In genomic region chr6:41409489-41409888, GRCh38 we compare ENCODE assay signal across 18 cellular contexts.
DNase-seq lines count a peak whose midpoint lies in the region; ATAC-seq and TF ChIP-seq lines count a peak whose summit lies in the region.
"Had no signal": no experiment of that assay in that cellular context is flagged by ENCODE, and none has a peak within 500 bp of the region (broad histone marks: within the 10 kb centered on the region; RNA-seq: fewer than 3 reads in every experiment).

No MANE protein-coding gene starts in this region.

- H3K79me2 ChIP-seq in H9 (ENCODE audit: insufficient read depth, low read length) (no peaks in the 10 kb centered on the region), neural progenitor cell (ENCODE audit: low read depth) (no peaks in the 10 kb centered on the region)

- H2BK20ac ChIP-seq in H9 (ENCODE audit: low read depth, low read length, poor library complexity, severe bottlenecking): no peak overlapping the region

- no peaks in the 10 kb centered on the region for H3K36me3 ChIP-seq in iPS-15b (ENCODE audit: control insufficient read depth, insufficient read depth, low read length)
- H3K36me3 ChIP-seq in neural progenitor cell: no peaks in the 10 kb centered on the region
- H3K36me3 ChIP-seq: BLaER1 had no signal

- H4K20me1 ChIP-seq in H9 (ENCODE audit: control insufficient read depth, insufficient read depth, insufficient read length) (no peaks in the 10 kb centered on the region), neural progenitor cell (ENCODE audit: low read depth) (peaks cover 47% of the 10 kb centered on the region)
- H4K20me1 ChIP-seq: BLaER1 had no signal

- H3K4me2 ChIP-seq in H9 (ENCODE audit: insufficient read depth, insufficient read length, low read length) (peak overlapping the region; percentile 37), neural progenitor cell (peak overlapping the region; percentile 84)
- H3K4me2 ChIP-seq: BLaER1 had no signal

- no peak overlapping the region for H2BK15ac ChIP-seq in H9 (ENCODE audit: low read depth, low read length)

- H3K9ac ChIP-seq in H9 (ENCODE audit: extremely low read depth, insufficient read length, low read length) (no peak overlapping the region), iPS-15b (ENCODE audit: low read depth, low read length) (no peak overlapping the region), neural progenitor cell (no peak overlapping the region)
- H3K9ac ChIP-seq: BLaER1 had no signal

- H4K8ac ChIP-seq in H9 (replicated peaks; ENCODE audit: insufficient read length, low read depth, low read length): no peak overlapping the region

- H2AK5ac ChIP-seq in H9 (ENCODE audit: insufficient read length, low read length): no peak overlapping the region

- no peak overlapping the region for H4K5ac ChIP-seq in H9 (ENCODE audit: insufficient read length, low read depth, low read length)

- H2BK5ac ChIP-seq in H9 (ENCODE audit: insufficient read length, low read length): no peak overlapping the region

- H4K91ac ChIP-seq in H9 (ENCODE audit: insufficient read length, low read depth, low read length): no peak overlapping the region

- H3K4me1 Mint-ChIP-seq in H9: peaks cover 29 to 56% of the 10 kb centered on the region in 2 experiments
- peaks cover 48% of the 10 kb centered on the region for H3K4me1 Mint-ChIP-seq in WTC11
- peaks cover 47% of the 10 kb centered on the region for H3K4me1 Mint-ChIP-seq in neural progenitor cell
- no peaks in the 10 kb centered on the region for H3K4me1 Mint-ChIP-seq in natural killer cell
- H3K4me1 Mint-ChIP-seq: CD14-positive monocyte; CD4-positive, alpha-beta memory T cell had no signal

- H2AFZ ChIP-seq in H9 (ENCODE audit: low read length) (no peak overlapping the region), neural progenitor cell (replicated peaks) (no peak overlapping the region)

- no peaks in the 10 kb centered on the region for H3K79me1 ChIP-seq in H9 (ENCODE audit: insufficient read depth, low read depth, low read length, poor library complexity, severe bottlenecking)

- WGBS in H9 (ENCODE audit: extremely low coverage, insufficient read length, low lambda C conversion rate): no CpG with 5 or more reads among the region's 5 CpGs

- peaks cover 10% of the 10 kb centered on the region for H3K23me2 ChIP-seq in H9 (ENCODE audit: insufficient read length, low read depth, low read length, poor library complexity, severe bottlenecking)

- no peak overlapping the region for H3T11ph ChIP-seq in H9 (ENCODE audit: low read length)

- H3K4ac ChIP-seq in H9 (ENCODE audit: low read depth, low read length): no peak overlapping the region

- H3K4me1 ChIP-seq in H9 (ENCODE audit: insufficient read depth, low read length) (no peaks in the 10 kb centered on the region), iPS-15b (ENCODE audit: control insufficient read depth, insufficient read depth, low read length) (peaks cover 6% of the 10 kb centered on the region), neural progenitor cell (peaks cover 54% of the 10 kb centered on the region)

- H3K27me3 ChIP-seq in H9 (ENCODE audit: insufficient read depth, low read length): peaks cover 96% of the 10 kb centered on the region
- H3K27me3 ChIP-seq in iPS-15b (ENCODE audit: control insufficient read depth, insufficient read depth, low read length): peaks cover 100% of the 10 kb centered on the region
- peaks cover 100% of the 10 kb centered on the region for H3K27me3 ChIP-seq in neural progenitor cell
- H3K27me3 ChIP-seq: BLaER1 had no signal

- ATAC-seq in WTC11 (no peak), GM21529 (IDR thresholded peaks at IDR 0.05; ENCODE audit: unreplicated experiment) (no peak), HG03045 (IDR thresholded peaks at IDR 0.05; ENCODE audit: unreplicated experiment) (no peak), natural killer cell (no peak)
- ATAC-seq: GM12878 had no signal

- H3K23ac ChIP-seq in H9 (ENCODE audit: insufficient read length, low read depth, low read length): no peak overlapping the region

- no peak for TF ChIP-seq CTCF in H9 (conservative IDR thresholded peaks at IDR 0.05)
- TF ChIP-seq CTCF in WTC11 (IDR thresholded peaks at IDR 0.05): no peak
- TF ChIP-seq CTCF in neural progenitor cell (IDR thresholded peaks at IDR 0.05): no peak
- TF ChIP-seq CTCF in natural killer cell (IDR thresholded peaks at IDR 0.05): no peak

- peaks cover 36% of the 10 kb centered on the region for H3F3A ChIP-seq in neural progenitor cell (ENCODE audit: low read depth)

- H3K27me3 Mint-ChIP-seq in H9 (ENCODE audit: low read depth) (no peaks in the 10 kb centered on the region), WTC11 (ENCODE audit: low read depth) (peaks cover 100% of the 10 kb centered on the region), neural progenitor cell (ENCODE audit: insufficient read depth, low read depth) (peaks cover 59% of the 10 kb centered on the region), natural killer cell (ENCODE audit: low read depth in 2 of 2) (peaks cover 10 to 23% of the 10 kb centered on the region in 2 donors)

- CTCF ChIA-PET in WTC11 (lab: Charles Lee): interaction anchor here (0.9 to 3.3 kb wide), 4 partner anchors 16 to 38 kb away, joined by 4 to 24 read pairs (median 11); no protein-coding TSS in a partner anchor

- intact Hi-C loops in natural killer cell (cut with micrococcal nuclease): no loop called here

- H3K27ac Mint-ChIP-seq in H9 (no peak overlapping the region), WTC11 (no peak overlapping the region), neural progenitor cell (no peak overlapping the region), natural killer cell (no peak overlapping the region)
- H3K27ac Mint-ChIP-seq: CD14-positive monocyte; CD4-positive, alpha-beta memory T cell had no signal

- H3K4me3 Mint-ChIP-seq in H9 (peak overlapping the region in 1 of 2 experiments; percentile 64; a peak in 2 of 5 replicates), WTC11 (peak overlapping the region; percentile 38), neural progenitor cell (no peak overlapping the region), natural killer cell (no peak overlapping the region)
- H3K4me3 Mint-ChIP-seq: CD14-positive monocyte; CD4-positive, alpha-beta memory T cell had no signal

- H2BK12ac ChIP-seq in H9 (ENCODE audit: insufficient read length, low read depth, low read length): no peak overlapping the region

- H3K14ac ChIP-seq in H9 (ENCODE audit: insufficient read depth, low read length): no peak overlapping the region; the same call in 1 of the 2 replicates

- POLR2A ChIA-PET in WTC11 (lab: Charles Lee): interaction anchor here (2.3 kb wide), 1 partner anchor 11 kb away, joined by 6 read pairs; no protein-coding TSS in a partner anchor

- no peak for DNase-seq in H9
- DNase-seq in WTC11 (ENCODE audit: low spot score): no peak
- DNase-seq in neural progenitor cell (ENCODE audit: low spot score): no peak
- no peak for DNase-seq in natural killer cell
- DNase-seq: 8988T; CD4-positive, alpha-beta memory T cell; DMS 273 treated with DMSO at 0.1 percent for 48 hours; DMS53; DND-41; EL; KG1 had no signal

- no peak overlapping the region for H2BK120ac ChIP-seq in H9 (ENCODE audit: low read depth, low read length, poor library complexity, severe bottlenecking)

- peaks cover 5 to 9% of the 10 kb centered on the region in 2 experiments; a peak in 3 of 5 replicates for H3K9me3 Mint-ChIP-seq in H9
- H3K9me3 Mint-ChIP-seq in WTC11: no peaks in the 10 kb centered on the region
- peaks cover 3% of the 10 kb centered on the region for H3K9me3 Mint-ChIP-seq in neural progenitor cell
- no peaks in the 10 kb centered on the region for H3K9me3 Mint-ChIP-seq in natural killer cell

- H3K36me3 Mint-ChIP-seq in H9 (ENCODE audit: insufficient read depth in 1 of 3, low read depth in 3 of 3): no peaks in the 10 kb centered on the region; a peak in 1 of 7 replicates
- H3K36me3 Mint-ChIP-seq in WTC11: no peaks in the 10 kb centered on the region
- no peaks in the 10 kb centered on the region for H3K36me3 Mint-ChIP-seq in neural progenitor cell
- H3K36me3 Mint-ChIP-seq in natural killer cell: no peaks in the 10 kb centered on the region
- H3K36me3 Mint-ChIP-seq: CD14-positive monocyte; CD4-positive, alpha-beta memory T cell had no signal

- H3K27ac ChIP-seq in H9 (ENCODE audit: insufficient read length, low read depth, low read length) (no peak overlapping the region), neural progenitor cell (no peak overlapping the region)
- H3K27ac ChIP-seq: BLaER1, HL-60 had no signal

- H3K4me3 ChIP-seq in iPS-15b (ENCODE audit: low read depth, low read length) (peak overlapping the region; percentile 39), neural progenitor cell (peak overlapping the region; percentile 35)
- H3K4me3 ChIP-seq: BLaER1, GM12878 had no signal

- H3K18ac ChIP-seq in H9 (ENCODE audit: insufficient read length, low read depth, low read length): no peak overlapping the region

- no peak overlapping the region for H3K56ac ChIP-seq in H9 (ENCODE audit: insufficient read length, low read depth, low read length)

- no peaks in the 10 kb centered on the region for H3K9me3 ChIP-seq in H9 (ENCODE audit: control insufficient read depth, low read depth, low read length)
- H3K9me3 ChIP-seq in iPS-15b (ENCODE audit: control insufficient read depth, insufficient read depth, low read length): no peaks in the 10 kb centered on the region
- H3K9me3 ChIP-seq in neural progenitor cell (ENCODE audit: low read depth): no peaks in the 10 kb centered on the region
- H3K9me3 ChIP-seq: BLaER1 had no signal

TF ChIP-seq in WTC11, 78 proteins besides CTCF, POLR2A, EP300 and RAD21 (continues in another document):
- TF ChIP-seq CREM (CRISPR knock-in tag; IDR thresholded peaks at IDR 0.05): no peak
- TF ChIP-seq ZNF219 (CRISPR knock-in tag; IDR thresholded peaks at IDR 0.05; ENCODE audit: borderline replicate concordance): no peak
- no peak for TF ChIP-seq E2F5 (CRISPR knock-in tag; IDR thresholded peaks at IDR 0.05)
